Comparison of ENCODE assay signal across 25 cellular contexts in genomic region chr11:121487191-121487590, GRCh38. TPM values are rescaled to one million over a fixed set of nuclear protein-coding genes. Genes with fewer than 3 reads are reported as not detected.
DNase-seq lines count a peak whose midpoint lies in the region; ATAC-seq and TF ChIP-seq lines count a peak whose summit lies in the region.
"Had no signal": no experiment of that assay in that cellular context is flagged by ENCODE, and none has a peak within 500 bp of the region (broad histone marks: within the 10 kb centered on the region; RNA-seq: fewer than 3 reads in every experiment).

No MANE protein-coding gene starts in this region.

- no peaks in the 10 kb centered on the region for H3K9me3 ChIP-seq in CD8-positive, alpha-beta T cell (ENCODE audit: low read length)
- H3K9me3 ChIP-seq in trophoblast cell (ENCODE audit: insufficient read depth, low read depth, low read length), result no peaks in the 10 kb centered on the region
- H3K9me3 ChIP-seq: SJCRH30, vagina had no signal

- no peak overlapping the region for H3K14ac ChIP-seq in trophoblast cell (ENCODE audit: low read length)

- peaks cover 23% of the 10 kb centered on the region for H3K4me1 ChIP-seq in CD8-positive, alpha-beta T cell (ENCODE audit: insufficient read depth, low read length)
- H3K4me1 ChIP-seq in trophoblast cell (ENCODE audit: control insufficient read depth in 1 of 2, insufficient read depth in 2 of 2, low read length in 2 of 2), result peaks cover 6 to 10% of the 10 kb centered on the region in 2 experiments
- H3K4me1 ChIP-seq: SJCRH30, vagina had no signal

- H3K27ac Mint-ChIP-seq in CD8-positive, alpha-beta T cell, result peak overlapping the region; percentile 83
- H3K27ac Mint-ChIP-seq in activated CD8-positive, alpha-beta T cell treated with anti-CD3 and anti-CD28 coated beads, Interleukin-2, amount 10 ng/mL, durations not matched to agents 7 days and 5 days, result peak overlapping the region; percentile 56
- H3K27ac Mint-ChIP-seq in nephron progenitor cell, result peak overlapping the region; percentile 49
- H3K27ac Mint-ChIP-seq: activated T-helper 2 cell treated with anti-CD3 and anti-CD28 coated beads, Interferon-gamma antibody, Interleukin-2, Interleukin-4, amounts not matched to agents 10 μg/mL and 5 μg/mL and 100 μg/mL, durations not matched to agents 14 hours and 24 hours and 36 hours had no signal

- intact Hi-C loops in CD8-positive, alpha-beta T cell (cut with DNase I, micrococcal nuclease), result no loop called here

- peak; percentile 7 for DNase-seq in NCI-H345 (lab: John Stamatoyannopoulos, UW)
- no peak for DNase-seq in NCI-H345 treated with DMSO at 0.1 percent for 48 hours (lab: John Stamatoyannopoulos, UW; ENCODE audit: unreplicated experiment)
- no peak for DNase-seq in CD8-positive, alpha-beta T cell
- DNase-seq in activated CD8-positive, alpha-beta T cell treated with anti-CD3 and anti-CD28 coated beads, Interleukin-2, amount 10 ng/mL, durations not matched to agents 7 days and 5 days, result no peak
- no peak for DNase-seq in nephron progenitor cell
- no peak for DNase-seq in trophoblast cell
- DNase-seq in GM13977 (ENCODE audit: low spot score), result no peak
- DNase-seq in T1000 (lab: John Stamatoyannopoulos, UW), result no peak
- DNase-seq: amygdala; central memory CD4-positive, alpha-beta T cell; DMS153; erythroblast; foreskin melanocyte; GF-D8; hypothalamus; islet precursor cell; NCI-H1092 treated with DMSO at 0.1 percent for 48 hours; NCI-H2081 treated with DMSO at 0.1 percent for 48 hours; PC-3; right cardiac atrium; SJCRH30 had no signal

- no peak overlapping the region for H2BK12ac ChIP-seq in trophoblast cell (ENCODE audit: low read length)

- H3K36me3 Mint-ChIP-seq in CD8-positive, alpha-beta T cell, result peaks cover 74% of the 10 kb centered on the region
- H3K36me3 Mint-ChIP-seq in activated CD8-positive, alpha-beta T cell treated with anti-CD3 and anti-CD28 coated beads, Interleukin-2, amount 10 ng/mL, durations not matched to agents 7 days and 5 days (ENCODE audit: low read depth), result peaks cover 72% of the 10 kb centered on the region
- peaks cover 65% of the 10 kb centered on the region for H3K36me3 Mint-ChIP-seq in nephron progenitor cell (ENCODE audit: low read depth)

- H2AK5ac ChIP-seq in trophoblast cell (ENCODE audit: low read length), result no peak overlapping the region

- POLR2A ChIA-PET in CD8-positive, alpha-beta T cell (lab: Charles Lee), result interaction anchor here (0.9 to 1.2 kb wide), 3 partner anchors 27 to 195 kb away, joined by 3 to 4 read pairs (median 3); partner anchors contain the start of genes SC5D and SORL1
- POLR2A ChIA-PET in activated CD8-positive, alpha-beta T cell treated with anti-CD3 and anti-CD28 coated beads, Interleukin-2, amount 10 ng/mL, durations not matched to agents 7 days and 5 days (lab: Charles Lee), result interaction anchor here (1.5 kb wide), 1 partner anchor 18 kb away, joined by 4 read pairs; no protein-coding TSS in a partner anchor

- no peak overlapping the region for H3K9ac ChIP-seq in trophoblast cell (ENCODE audit: low read length)
- H3K9ac ChIP-seq: BLaER1 treated with 17β-estradiol and CSF1 and Interleukin-3, amounts not matched to agents 10 nM and 100 nM had no signal

- H3K4ac ChIP-seq in trophoblast cell (ENCODE audit: low read depth, low read length), result no peak overlapping the region

- no CpG with 5 or more reads among the region's 6 CpGs for WGBS in trophoblast cell (ENCODE audit: extremely low coverage, insufficient coverage, insufficient read length)

- H2BK5ac ChIP-seq in trophoblast cell (ENCODE audit: low read depth, low read length, poor library complexity), result no peak overlapping the region

- no peak overlapping the region for H2BK120ac ChIP-seq in trophoblast cell (ENCODE audit: insufficient read depth, low read length, poor library complexity)

- ATAC-seq in CD8-positive, alpha-beta T cell, result no peak
- no peak for ATAC-seq in activated CD8-positive, alpha-beta T cell treated with anti-CD3 and anti-CD28 coated beads, Interleukin-2, amount 10 ng/mL, durations not matched to agents 7 days and 5 days
- ATAC-seq: GM12878, PC-3 had no signal

- H3K4me3 ChIP-seq in CD8-positive, alpha-beta T cell (ENCODE audit: low read depth, low read length), result no peak overlapping the region
- no peak overlapping the region for H3K4me3 ChIP-seq in trophoblast cell (ENCODE audit: low read depth, low read length)
- H3K4me3 ChIP-seq: BLaER1 treated with 17β-estradiol and CSF1 and Interleukin-3, amounts not matched to agents 10 nM and 100 nM; GM12878; SJCRH30; vagina had no signal

- H4K91ac ChIP-seq in trophoblast cell (ENCODE audit: low read depth, low read length), result no peak overlapping the region

- in situ Hi-C loops in GM13977 (cut with MboI; ENCODE audit: low pct_unique_long_range_greater_than_20kb, low sequenced_read_pairs, unreplicated experiment), result no loop called here

- H3K27me3 ChIP-seq in CD8-positive, alpha-beta T cell (ENCODE audit: insufficient read depth, low read length), result no peaks in the 10 kb centered on the region
- H3K27me3 ChIP-seq in trophoblast cell (ENCODE audit: insufficient read depth, low read length), result no peaks in the 10 kb centered on the region
- H3K27me3 ChIP-seq: BLaER1 treated with 17β-estradiol and CSF1 and Interleukin-3, amounts not matched to agents 10 nM and 100 nM; SJCRH30; vagina had no signal

- H3K4me3 Mint-ChIP-seq in CD8-positive, alpha-beta T cell, result no peak overlapping the region
- no peak overlapping the region for H3K4me3 Mint-ChIP-seq in activated CD8-positive, alpha-beta T cell treated with anti-CD3 and anti-CD28 coated beads, Interleukin-2, amount 10 ng/mL, durations not matched to agents 7 days and 5 days
- H3K4me3 Mint-ChIP-seq in nephron progenitor cell, result no peak overlapping the region

- H3K36me3 ChIP-seq in CD8-positive, alpha-beta T cell (ENCODE audit: insufficient read depth, low read length), result peaks cover 30% of the 10 kb centered on the region
- H3K36me3 ChIP-seq in trophoblast cell (ENCODE audit: control insufficient read depth in 1 of 2, insufficient read depth in 2 of 2, low read length in 2 of 2), result peaks cover 0 to 3% of the 10 kb centered on the region in 2 experiments
- H3K36me3 ChIP-seq: SJCRH30, vagina had no signal

- H3K4me2 ChIP-seq in trophoblast cell (ENCODE audit: low read length), result no peak overlapping the region

- no peak for TF ChIP-seq CTCF in CD8-positive, alpha-beta T cell (IDR thresholded peaks at IDR 0.05)
- TF ChIP-seq CTCF in nephron progenitor cell (IDR thresholded peaks at IDR 0.05), result no peak
- TF ChIP-seq CTCF in GM13977 (IDR thresholded peaks at IDR 0.05; ENCODE audit: extremely low read depth, insufficient read depth, missing control alignments), result no peak

- no peaks in the 10 kb centered on the region for H3K9me3 Mint-ChIP-seq in CD8-positive, alpha-beta T cell
- no peaks in the 10 kb centered on the region for H3K9me3 Mint-ChIP-seq in activated CD8-positive, alpha-beta T cell treated with anti-CD3 and anti-CD28 coated beads, Interleukin-2, amount 10 ng/mL, durations not matched to agents 7 days and 5 days (ENCODE audit: insufficient read depth)
- H3K9me3 Mint-ChIP-seq in nephron progenitor cell, result no peaks in the 10 kb centered on the region
- H3K9me3 Mint-ChIP-seq: activated T-helper 2 cell treated with anti-CD3 and anti-CD28 coated beads, Interferon-gamma antibody, Interleukin-2, Interleukin-4, amounts not matched to agents 10 μg/mL and 5 μg/mL and 100 μg/mL, durations not matched to agents 14 hours and 24 hours and 36 hours had no signal

- H2AFZ ChIP-seq in trophoblast cell (ENCODE audit: insufficient read depth, low read length, poor library complexity), result no peak overlapping the region

- H3K4me1 Mint-ChIP-seq in CD8-positive, alpha-beta T cell (ENCODE audit: low read depth), result peaks cover 72% of the 10 kb centered on the region
- peaks cover 38% of the 10 kb centered on the region for H3K4me1 Mint-ChIP-seq in activated CD8-positive, alpha-beta T cell treated with anti-CD3 and anti-CD28 coated beads, Interleukin-2, amount 10 ng/mL, durations not matched to agents 7 days and 5 days (ENCODE audit: low read depth)
- peaks cover 63% of the 10 kb centered on the region for H3K4me1 Mint-ChIP-seq in nephron progenitor cell

- no peaks in the 10 kb centered on the region for H3K27me3 Mint-ChIP-seq in CD8-positive, alpha-beta T cell (ENCODE audit: low read depth)
- no peaks in the 10 kb centered on the region for H3K27me3 Mint-ChIP-seq in activated CD8-positive, alpha-beta T cell treated with anti-CD3 and anti-CD28 coated beads, Interleukin-2, amount 10 ng/mL, durations not matched to agents 7 days and 5 days (ENCODE audit: low read depth)
- H3K27me3 Mint-ChIP-seq in nephron progenitor cell (ENCODE audit: low read depth, poor library complexity), result peaks cover 3% of the 10 kb centered on the region

- H4K12ac ChIP-seq in trophoblast cell (ENCODE audit: low read depth, low read length), result no peak overlapping the region

- peaks cover 5% of the 10 kb centered on the region for H3K79me1 ChIP-seq in trophoblast cell (ENCODE audit: low read length)

- H3K23ac ChIP-seq in trophoblast cell (ENCODE audit: low read length), result no peak overlapping the region

- H4K8ac ChIP-seq in trophoblast cell (ENCODE audit: low read depth, low read length), result no peak overlapping the region

- CTCF ChIA-PET in CD8-positive, alpha-beta T cell (lab: Charles Lee), result interaction anchor here (1.5 kb wide), 1 partner anchor 22 kb away, joined by 6 read pairs; no protein-coding TSS in a partner anchor
- CTCF ChIA-PET in activated CD8-positive, alpha-beta T cell treated with anti-CD3 and anti-CD28 coated beads, Interleukin-2, amount 10 ng/mL, durations not matched to agents 7 days and 5 days (lab: Charles Lee), result interaction anchor here (1.1 kb wide), 1 partner anchor 21 kb away, joined by 3 read pairs; no protein-coding TSS in a partner anchor

- no peak overlapping the region for H3K18ac ChIP-seq in trophoblast cell (ENCODE audit: low read length)

- no peaks in the 10 kb centered on the region for H3K79me2 ChIP-seq in trophoblast cell (ENCODE audit: control insufficient read depth, insufficient read depth, low read length, poor library complexity)

- no peak overlapping the region for H3K27ac ChIP-seq in CD8-positive, alpha-beta T cell (ENCODE audit: low read depth, low read length)
- H3K27ac ChIP-seq in trophoblast cell (ENCODE audit: low read depth, low read length), result no peak overlapping the region
- H3K27ac ChIP-seq: SJCRH30, vagina had no signal

RNA-seq across cellular contexts. Expression of gene SORL1, which starts 35.1 kb away (rescaled TPM):
- total RNA-seq in CD8-positive, alpha-beta T cell, result 100 to 1,000 TPM; 170 TPM
- total RNA-seq in activated CD8-positive, alpha-beta T cell treated with anti-CD3 and anti-CD28 coated beads, Interleukin-2, amount 10 ng/mL, durations not matched to agents 7 days and 5 days, result 100 to 1,000 TPM in 1 of 2 experiments, 10 to 100 TPM in 1; 98.9 to 107 TPM
- 4.6 and 5.1 TPM in 2 replicates for polyA plus RNA-seq in trophoblast cell (2013)
